39 cellular contexts compared by ENCODE assay signal in the genomic region with DNA sequence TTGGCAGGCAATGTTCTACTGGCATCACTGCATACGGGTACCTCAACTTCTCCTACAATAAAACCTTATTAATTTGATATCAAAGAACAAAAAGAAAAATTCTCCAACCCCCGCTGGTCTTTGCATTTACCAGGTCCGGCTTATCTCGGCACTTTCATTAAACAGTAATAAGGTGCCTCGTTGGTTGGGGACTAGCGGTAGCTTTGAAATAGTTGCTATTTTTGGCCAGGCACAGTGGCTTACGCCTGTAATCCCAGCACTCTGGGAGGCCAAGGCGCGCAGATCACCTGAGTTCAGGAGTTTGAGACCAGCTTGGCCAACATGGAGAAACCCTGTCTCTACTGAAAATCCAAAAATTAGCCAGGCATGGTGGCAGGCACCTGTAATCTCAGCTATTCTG. TPM values are rescaled to one million over a fixed set of nuclear protein-coding genes. Genes with fewer than 3 reads are reported as not detected.
"Had no signal": no experiment of that assay in that cellular context is flagged by ENCODE, and none has a peak within 500 bp of the region (broad histone marks: within the 10 kb centered on the region; RNA-seq: fewer than 3 reads in every experiment).

No MANE protein-coding gene starts in this region.

- H3K9me3 ChIP-seq: adrenal gland, ascending aorta, body of pancreas, breast epithelium had no signal

- FAIRE-seq: astrocyte, bronchial epithelial cell had no signal

- H3K36me3 Mint-ChIP-seq: activated naive CD4-positive, alpha-beta T cell treated with anti-CD3 and anti-CD28 coated beads, Interleukin-2, amount 10 ng/mL, durations not matched to agents 7 days and 5 days; activated naive CD4-positive, alpha-beta T cell treated with anti-CD3 and anti-CD28 coated beads, Interleukin-2, amount 50 U/mL, for 24 hours; activated naive CD8-positive, alpha-beta T cell; activated naive CD8-positive, alpha-beta T cell treated with anti-CD3 and anti-CD28 coated beads for 36 hours; activated naive CD8-positive, alpha-beta T cell treated with anti-CD3 and anti-CD28 coated beads, Interleukin-2, amount 10 ng/mL, durations not matched to agents 7 days and 5 days had no signal

- H3K4me1 ChIP-seq: adrenal gland, ascending aorta, breast epithelium had no signal

- DNase-seq: activated effector memory CD4-positive, alpha-beta T cell treated with anti-CD3 and anti-CD28 coated beads, Interleukin-2, amount 50 U/mL, for 16 hours; activated effector memory CD4-positive, alpha-beta T cell treated with Interleukin-2 at 50 U/mL for 16 hours; activated gamma-delta T cell; activated gamma-delta T cell treated with Interleukin-2 at 50 U/mL for 16 hours; activated naive CD4-positive, alpha-beta T cell; activated naive CD4-positive, alpha-beta T cell treated with anti-CD3 and anti-CD28 coated beads for 36 hours; activated naive CD4-positive, alpha-beta T cell treated with anti-CD3 and anti-CD28 coated beads, Interleukin-2, amount 10 ng/mL, durations not matched to agents 7 days and 5 days; activated naive CD4-positive, alpha-beta T cell treated with anti-CD3 and anti-CD28 coated beads, Interleukin-2, amount 50 U/mL, for 16 hours; activated naive CD4-positive, alpha-beta T cell treated with Interleukin-2 at 50 U/mL for 16 hours; activated naive CD8-positive, alpha-beta T cell treated with anti-CD3 and anti-CD28 coated beads for 36 hours; activated naive CD8-positive, alpha-beta T cell treated with anti-CD3 and anti-CD28 coated beads, Interleukin-2, amount 10 ng/mL, durations not matched to agents 7 days and 5 days; activated naive CD8-positive, alpha-beta T cell treated with anti-CD3 and anti-CD28 coated beads, Interleukin-2, amount 50 U/mL, for 24 hours; activated T-cell treated with anti-CD3 and anti-CD28 coated beads, Interleukin-2, amount 50 U/mL, for 1 hour; activated T-cell treated with anti-CD3 and anti-CD28 coated beads, Interleukin-2, amount 50 U/mL, for 24 hours; activated T-cell treated with anti-CD3 and anti-CD28 coated beads, Interleukin-2, amount 50 U/mL, for 4 hours; activated T-cell treated with anti-CD3 and anti-CD28 coated beads, Interleukin-2, amount 50 U/mL, for 48 hours; activated T-cell treated with anti-CD3 and anti-CD28 coated beads, Interleukin-2, amount 50 U/mL, for 72 hours; adrenal gland; amniotic stem cell; amygdala; anterior cingulate cortex; aorta; brain microvascular endothelial cell; caudate nucleus; central memory CD4-positive, alpha-beta T cell; cerebellar nuclear complex had no signal

- H3K9me3 Mint-ChIP-seq: activated naive CD4-positive, alpha-beta T cell treated with anti-CD3 and anti-CD28 coated beads for 36 hours; activated naive CD4-positive, alpha-beta T cell treated with anti-CD3 and anti-CD28 coated beads, Interleukin-2, amount 10 ng/mL, durations not matched to agents 7 days and 5 days; activated naive CD4-positive, alpha-beta T cell treated with anti-CD3 and anti-CD28 coated beads, Interleukin-2, amount 50 U/mL, for 24 hours; activated naive CD8-positive, alpha-beta T cell treated with anti-CD3 and anti-CD28 coated beads for 36 hours; activated naive CD8-positive, alpha-beta T cell treated with anti-CD3 and anti-CD28 coated beads, Interleukin-2, amount 10 ng/mL, durations not matched to agents 7 days and 5 days; activated naive CD8-positive, alpha-beta T cell treated with anti-CD3 and anti-CD28 coated beads, Interleukin-2, amount 50 U/mL, for 24 hours; activated T-cell treated with anti-CD3 and anti-CD28 coated beads, Interleukin-2, amount 50 U/mL, for 24 hours; activated T-cell treated with anti-CD3 and anti-CD28 coated beads, Interleukin-2, amount 50 U/mL, for 4 hours; activated T-cell treated with anti-CD3 and anti-CD28 coated beads, Interleukin-2, amount 50 U/mL, for 72 hours; activated T-helper 1 cell treated with anti-CD3 and anti-CD28 coated beads, Interleukin-12 subunit alpha, Interleukin-12 subunit beta, Interleukin-2, Interleukin-4 antibody, amounts not matched to agents 30 ng/mL and 10 ng/mL and 1 ng/mL, durations not matched to agents 14 hours and 24 hours and 36 hours; activated T-helper 17 cell treated with anti-CD3 and anti-CD28 coated beads, Interleukin-2, amount 50 U/mL, for 72 hours; activated T-helper 2 cell treated with anti-CD3 and anti-CD28 coated beads, Interferon-gamma antibody, Interleukin-2, Interleukin-4, amounts not matched to agents 10 μg/mL and 5 μg/mL and 100 μg/mL, durations not matched to agents 14 hours and 24 hours and 36 hours; central memory CD8-positive, alpha-beta T cell had no signal

- H3K36me3 ChIP-seq: adrenal gland, ascending aorta, brain microvascular endothelial cell, breast epithelium, cardiac muscle cell had no signal

- ATAC-seq: activated naive CD8-positive, alpha-beta T cell treated with anti-CD3 and anti-CD28 coated beads, Interleukin-2, amount 50 U/mL, for 24 hours; activated T-cell treated with anti-CD3 and anti-CD28 coated beads, Interleukin-2, amount 50 U/mL, for 4 hours; activated T-cell treated with anti-CD3 and anti-CD28 coated beads, Interleukin-2, amount 50 U/mL, for 72 hours; activated T-helper 17 cell treated with anti-CD3 and anti-CD28 coated beads, Interleukin-2, amount 50 U/mL, for 72 hours; body of pancreas had no signal

- H3K27me3 ChIP-seq: adrenal gland, ascending aorta, body of pancreas, brain microvascular endothelial cell, breast epithelium, cardiac muscle cell had no signal

- H3K27ac ChIP-seq: adrenal gland, ascending aorta, body of pancreas, brain microvascular endothelial cell, breast epithelium, cardiac muscle cell had no signal

- H3K27ac Mint-ChIP-seq: activated naive CD4-positive, alpha-beta T cell treated with anti-CD3 and anti-CD28 coated beads for 36 hours; activated naive CD4-positive, alpha-beta T cell treated with anti-CD3 and anti-CD28 coated beads, Interleukin-2, amount 10 ng/mL, durations not matched to agents 7 days and 5 days; activated naive CD4-positive, alpha-beta T cell treated with anti-CD3 and anti-CD28 coated beads, Interleukin-2, amount 50 U/mL, for 24 hours; activated naive CD8-positive, alpha-beta T cell; activated naive CD8-positive, alpha-beta T cell treated with anti-CD3 and anti-CD28 coated beads for 36 hours; activated naive CD8-positive, alpha-beta T cell treated with anti-CD3 and anti-CD28 coated beads, Interleukin-2, amount 10 ng/mL, durations not matched to agents 7 days and 5 days; activated naive CD8-positive, alpha-beta T cell treated with anti-CD3 and anti-CD28 coated beads, Interleukin-2, amount 50 U/mL, for 24 hours; activated T-cell treated with anti-CD3 and anti-CD28 coated beads, Interleukin-2, amount 50 U/mL, for 24 hours; activated T-cell treated with anti-CD3 and anti-CD28 coated beads, Interleukin-2, amount 50 U/mL, for 72 hours; activated T-helper 1 cell treated with anti-CD3 and anti-CD28 coated beads, Interleukin-12 subunit alpha, Interleukin-12 subunit beta, Interleukin-2, Interleukin-4 antibody, amounts not matched to agents 30 ng/mL and 10 ng/mL and 1 ng/mL, durations not matched to agents 14 hours and 24 hours and 36 hours; activated T-helper 17 cell treated with anti-CD3 and anti-CD28 coated beads, Interleukin-2, amount 50 U/mL, for 72 hours; activated T-helper 2 cell treated with anti-CD3 and anti-CD28 coated beads, Interferon-gamma antibody, Interleukin-2, Interleukin-4, amounts not matched to agents 10 μg/mL and 5 μg/mL and 100 μg/mL, durations not matched to agents 14 hours and 24 hours and 36 hours; brain had no signal

- H3K4me3 ChIP-seq: adrenal gland, ascending aorta, body of pancreas, breast epithelium, cardiac muscle cell had no signal

RNA-seq across cellular contexts. Expression of gene CGNL1, which starts 32.0 kb away (rescaled TPM):
- total RNA-seq: activated naive CD4-positive, alpha-beta T cell treated with anti-CD3 and anti-CD28 coated beads for 36 hours; activated naive CD8-positive, alpha-beta T cell treated with anti-CD3 and anti-CD28 coated beads for 36 hours; activated naive CD8-positive, alpha-beta T cell treated with anti-CD3 and anti-CD28 coated beads, Interleukin-2, amount 10 ng/mL, durations not matched to agents 7 days and 5 days; activated T-cell treated with anti-CD3 and anti-CD28 coated beads, Interleukin-2, amount 50 U/mL, for 72 hours; activated T-helper 1 cell treated with anti-CD3 and anti-CD28 coated beads, Interleukin-12 subunit alpha, Interleukin-12 subunit beta, Interleukin-2, Interleukin-4 antibody, amounts not matched to agents 30 ng/mL and 10 ng/mL and 1 ng/mL, durations not matched to agents 14 hours and 24 hours and 36 hours; activated T-helper 17 cell treated with anti-CD3 and anti-CD28 coated beads, Interleukin-2, amount 50 U/mL, for 72 hours; activated T-helper 2 cell treated with anti-CD3 and anti-CD28 coated beads, Interferon-gamma antibody, Interleukin-2, Interleukin-4, amounts not matched to agents 10 μg/mL and 5 μg/mL and 100 μg/mL, durations not matched to agents 14 hours and 24 hours and 36 hours had no signal
